In the genomic region with DNA sequence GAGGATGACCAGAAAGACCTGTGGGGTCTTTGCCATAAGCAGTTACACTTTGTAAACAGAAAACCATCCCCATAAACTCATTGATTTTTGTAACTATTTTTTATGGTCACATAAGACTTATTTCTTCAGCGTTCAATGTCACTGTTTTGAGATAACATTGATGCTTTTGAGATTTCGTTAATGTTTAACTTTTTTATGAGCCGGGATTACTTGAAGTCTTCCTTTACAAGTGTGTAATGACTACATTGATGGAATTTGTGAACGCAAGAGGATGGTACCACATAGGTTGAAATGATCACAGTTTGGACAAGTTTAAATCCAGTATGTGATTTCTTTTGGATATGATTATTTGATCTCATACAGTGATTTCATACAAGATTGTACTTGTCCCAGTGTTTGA, we compare ENCODE assay signal across 9 cellular contexts. TPM values are rescaled to one million over a fixed set of nuclear protein-coding genes. Genes with fewer than 3 reads are reported as not detected.
DNase-seq lines count a peak whose midpoint lies in the region; FAIRE-seq and TF ChIP-seq lines count a peak whose summit lies in the region.
"Had no signal": no experiment of that assay in that cellular context is flagged by ENCODE, and none has a peak within 500 bp of the region (broad histone marks: within the 10 kb centered on the region; RNA-seq: fewer than 3 reads in every experiment).

No MANE protein-coding gene starts in this region.

- CTCF ChIA-PET in CD4-positive, alpha-beta memory T cell (lab: Charles Lee; ENCODE audit: partially characterized antibody): interaction anchor here (2.3 kb wide), 1 partner anchor 209 kb away, joined by 10 read pairs; no protein-coding TSS in a partner anchor

- no peaks in the 10 kb centered on the region for H3K36me3 ChIP-seq in CD4-positive, alpha-beta memory T cell (ENCODE audit: insufficient read depth, low read length)
- H3K36me3 ChIP-seq in MG63 (no peaks in the 10 kb centered on the region; the same call in 1 of the 2 replicates), ectodermal cell (ENCODE audit: control insufficient read depth, insufficient read depth, low read length) (no peaks in the 10 kb centered on the region), neuron (ENCODE audit: insufficient read depth, low read length) (no peaks in the 10 kb centered on the region), vagina (no peaks in the 10 kb centered on the region)

- TF ChIP-seq POLR2A in GM12891 (IDR thresholded peaks at IDR 0.05; ENCODE audit: low read depth, low read length) (no peak), vagina (IDR thresholded peaks at IDR 0.05) (no peak)

- H3K4me1 ChIP-seq in CD4-positive, alpha-beta memory T cell (ENCODE audit: insufficient read depth, low read length): peaks cover 43% of the 10 kb centered on the region
- H3K4me1 ChIP-seq in ectodermal cell (ENCODE audit: control insufficient read depth, insufficient read depth, low read length) (peaks cover 8% of the 10 kb centered on the region), neuron (ENCODE audit: insufficient read depth, low read length) (peaks cover 19% of the 10 kb centered on the region), vagina (peaks cover 35% of the 10 kb centered on the region)

- peaks cover 6 to 7% of the 10 kb centered on the region in 2 donors for H3K36me3 Mint-ChIP-seq in CD4-positive, alpha-beta memory T cell

- H3K27me3 Mint-ChIP-seq in CD4-positive, alpha-beta memory T cell: no peaks in the 10 kb centered on the region

- H3K27ac Mint-ChIP-seq in CD4-positive, alpha-beta memory T cell: peak overlapping the region in 3 of 7 donors; percentile 35 to 85 (median 46)

- POLR2A ChIA-PET in CD4-positive, alpha-beta memory T cell (lab: Charles Lee; ENCODE audit: partially characterized antibody): interaction anchor here (1.2 kb wide), 1 partner anchor 1307 kb away, joined by 3 read pairs; no protein-coding TSS in a partner anchor

- H3K4me3 Mint-ChIP-seq in CD4-positive, alpha-beta memory T cell: peak overlapping the region; percentile 63 to 98 (median 94)

- no peaks in the 10 kb centered on the region for H3K9me3 Mint-ChIP-seq in CD4-positive, alpha-beta memory T cell

- no peak for FAIRE-seq in GM12891 (lab: Jason Lieb, UNC)

- intact Hi-C loops in CD4-positive, alpha-beta memory T cell (cut with micrococcal nuclease): loop anchor here (2.0 to 10.0 kb wide), 2 partner anchors 211 to 1051 kb away; a partner anchor contains a TSS
- intact Hi-C loops in vagina (cut with DNase I): loop anchor here (10.0 kb wide), 1 partner anchor 521 kb away; no protein-coding TSS in a partner anchor

- TF ChIP-seq CTCF in vagina (IDR thresholded peaks at IDR 0.05): no peak

- H2AFZ ChIP-seq in neuron (ENCODE audit: low read depth, low read length): no peak overlapping the region

- H3K27me3 ChIP-seq in CD4-positive, alpha-beta memory T cell (ENCODE audit: insufficient read depth, low read length): no peaks in the 10 kb centered on the region
- H3K27me3 ChIP-seq in MG63 (no peaks in the 10 kb centered on the region), ectodermal cell (ENCODE audit: control insufficient read depth, insufficient read depth, low read length, poor library complexity, severe bottlenecking) (peaks cover 24% of the 10 kb centered on the region), neuron (ENCODE audit: insufficient read depth, low read length) (no peaks in the 10 kb centered on the region), vagina (no peaks in the 10 kb centered on the region)

- WGBS in ectodermal cell, 2 experiments: 85 to 86% methylated on average over 4 of the region's 4 CpGs

- no peak for DNase-seq in CD4-positive, alpha-beta memory T cell
- DNase-seq in MG63: no peak
- no peak for DNase-seq in GM12891 (ENCODE audit: insufficient read length, low spot score)
- DNase-seq in NCI-H1105 treated with DMSO at 0.1 percent for 48 hours (lab: John Stamatoyannopoulos, UW): no peak
- DNase-seq in stimulated activated CD4-positive, alpha-beta T cell treated with anti-CD3 and anti-CD28 coated beads, Interleukin-12 subunit alpha, Interleukin-12 subunit beta, amount 100 ng/mL, for 4 hours: no peak
- no peak for DNase-seq in vagina (ENCODE audit: extremely low spot score in 2 of 2)
- DNase-seq: NCI-H187 treated with DMSO at 0.1 percent for 48 hours had no signal

- H3K9me3 ChIP-seq in CD4-positive, alpha-beta memory T cell (ENCODE audit: control insufficient read depth in 1 of 2, low read length in 2 of 2): no peaks in the 10 kb centered on the region
- H3K9me3 ChIP-seq in MG63 (no peaks in the 10 kb centered on the region), ectodermal cell (ENCODE audit: control insufficient read depth, low read length) (no peaks in the 10 kb centered on the region), neuron (ENCODE audit: low read length) (no peaks in the 10 kb centered on the region), vagina (no peaks in the 10 kb centered on the region)

- H3K4me1 Mint-ChIP-seq in CD4-positive, alpha-beta memory T cell: peaks cover 39 to 61% (median 47%) of the 10 kb centered on the region in 4 donors

- no peak overlapping the region for H3K4me3 ChIP-seq in CD4-positive, alpha-beta memory T cell (ENCODE audit: low read length in 2 of 2)
- peak overlapping the region; percentile 95 for H3K4me3 ChIP-seq in MG63
- peak overlapping the region; percentile 74 for H3K4me3 ChIP-seq in ectodermal cell (ENCODE audit: insufficient read depth, low read depth, low read length)
- peak overlapping the region; percentile 88 for H3K4me3 ChIP-seq in neuron (ENCODE audit: low read length)
- peak overlapping the region in 1 of 2 donors; percentile 82 for H3K4me3 ChIP-seq in vagina

- no peak overlapping the region for H3K27ac ChIP-seq in CD4-positive, alpha-beta memory T cell (ENCODE audit: low read depth, low read length)
- no peak overlapping the region for H3K27ac ChIP-seq in ectodermal cell (ENCODE audit: insufficient read depth, low read depth, low read length, poor library complexity, severe bottlenecking)
- H3K27ac ChIP-seq in vagina: no peak overlapping the region

TF ChIP-seq in GM12891, 5 proteins besides CTCF, POLR2A, EP300 and RAD21:
- TF ChIP-seq SPI1 (IDR thresholded peaks at IDR 0.05; ENCODE audit: low read depth, low read length): no peak
- TF ChIP-seq PAX5 (IDR thresholded peaks at IDR 0.05; ENCODE audit: insufficient read depth, low read length, severe bottlenecking): no peak
- no peak for TF ChIP-seq POU2F2 (IDR thresholded peaks at IDR 0.05; ENCODE audit: low read depth, low read length)
- TF ChIP-seq TAF1 (IDR thresholded peaks at IDR 0.05; ENCODE audit: low read depth, low read length): no peak
TF ChIP-seq in GM12891: peak in this region for 0.

RNA-seq across cellular contexts. Expression of a gene that starts 1.8 kb away (rescaled TPM):
- 10 to 100 TPM; 13.3 to 13.6 TPM for total RNA-seq in CD4-positive, alpha-beta memory T cell
- 1 to 10 TPM; 2.7 to 6.9 TPM for polyA plus RNA-seq in CD4-positive, alpha-beta memory T cell
- 6.4 and 16.9 TPM in 2 replicates for total RNA-seq in MG63 (2014; rRNA removed; shearing (Covaris generic); ENCODE audit: low replicate concordance)
- polyA plus RNA-seq in ectodermal cell (2013, experiment 1 of 4): 10.6 TPM
- 13.0 TPM for polyA plus RNA-seq in ectodermal cell (2013, experiment 2 of 4)
- 10.0 TPM for polyA plus RNA-seq in ectodermal cell (2013, experiment 3 of 4)
- polyA plus RNA-seq in ectodermal cell (2013, experiment 4 of 4): 11.5 TPM
- 5.6 TPM for polyA plus RNA-seq in GM12891 (2012; ENCODE audit: low read depth, missing spikeins)
- total RNA-seq in vagina: 15.7 TPM

Comparison
In these comparisons a context has a peak if more than half of its experiments do, and no peak if none do; other contexts are left out.
1. H3K4me3 ChIP-seq: peak in MG63 (single experiment), ectodermal cell (single experiment) and neuron (single experiment); none in CD4-positive, alpha-beta memory T cell (0 of 2).